In genomic region chr9:38066167-38066906, GRCh38 we compare ENCODE assay signal across 8 cellular contexts. TPM values are rescaled to one million over a fixed set of nuclear protein-coding genes. Genes with fewer than 3 reads are reported as not detected.
DNase-seq lines count a peak whose midpoint lies in the region; ATAC-seq, FAIRE-seq and TF ChIP-seq lines count a peak whose summit lies in the region.

No MANE protein-coding gene starts in this region.

- POLR2A ChIA-PET in K562 (lab: Yijun Ruan, JAX) = interaction anchor here (0.6 to 2.4 kb wide), 9 partner anchors 12 to 266 kb away, joined by 3 to 7 read pairs (median 3); no protein-coding TSS in a partner anchor

- TF ChIP-seq CTCF in K562 (IDR thresholded peaks at IDR 0.05 in 2 of 3, conservative IDR thresholded peaks at IDR 0.05 in 1 of 3; ENCODE audit: insufficient read depth in 2 of 3, low read depth in 1 of 3, low read length in 3 of 3) = peak in 2 of 3 experiments; percentile 6 to 12; a peak in 1 of 6 replicates
- no peak for TF ChIP-seq CTCF in lung (IDR thresholded peaks at IDR 0.05; ENCODE audit: control extremely low read depth, extremely low read depth)
- TF ChIP-seq CTCF in GM10266 (IDR thresholded peaks at IDR 0.05; ENCODE audit: control insufficient read depth, insufficient read depth, low read depth, missing control alignments) = no peak

- no peak overlapping the region for H3K27ac ChIP-seq in K562 (ENCODE audit: extremely low read depth, low read depth, low read length)
- H3K27ac ChIP-seq in lung (ENCODE audit: low read depth in 1 of 2, low read length in 1 of 2) = peak overlapping the region; percentile 95 to 96

- TF ChIP-seq EP300 in K562 (IDR thresholded peaks at IDR 0.05; ENCODE audit: low read length) = no peak

- H3K9me3 ChIP-seq in HAP-1 (no peaks in the 10 kb centered on the region), K562 (replicated peaks; ENCODE audit: control insufficient read depth, insufficient read depth, low read depth, low read length) (no peaks in the 10 kb centered on the region), lung (ENCODE audit: control insufficient read depth in 2 of 2, insufficient read depth in 1 of 2, low read length in 1 of 2) (no peaks in the 10 kb centered on the region)

- H3K9me1 ChIP-seq in K562 (ENCODE audit: control insufficient read depth, insufficient read depth, low read length) = peaks cover 8% of the 10 kb centered on the region

- CTCF ChIA-PET in K562 (lab: Yijun Ruan, JAX; ENCODE audit: low intra/inter-chr PET ratio) = interaction anchor here (1.0 to 1.3 kb wide), 2 partner anchors 153 to 296 kb away, joined by 3 to 4 read pairs; no protein-coding TSS in a partner anchor

- DNase-seq in A172 (ENCODE audit: low spot score) (peak; percentile 18), HAP-1 (ENCODE audit: low spot score in 2 of 2) (no peak), K562 (ENCODE audit: extremely low read depth in 1 of 4, low spot score in 3 of 4) (no peak), lung (ENCODE audit: low spot score) (no peak), NCI-H1694 treated with DMSO at 0.1 percent for 48 hours (lab: John Stamatoyannopoulos, UW) (no peak), GM10266 (ENCODE audit: extremely low spot score) (no peak)

- TF ChIP-seq POLR2A in K562 (conservative IDR thresholded peaks at IDR 0.05) = no peak

- no TSS peak for BruUV-seq in K562 (replicated peaks; lab: Mats Ljungman, UMichigan)

- WGBS in K562 (ENCODE audit: insufficient coverage, low coverage, missing lambda C conversion rate) = 81% methylated on average over 6 of the region's 7 CpGs
- WGBS in lung, 2 donors = 56 to 73% methylated on average over 7 of the region's 7 CpGs

- H3K4me3 ChIP-seq in HAP-1 (peak overlapping the region; percentile 83), K562 (peak overlapping the region; percentile 90; the same call in 1 of the 2 replicates), lung (peak overlapping the region; percentile 83)

- intact Hi-C loops in K562 (cut with micrococcal nuclease) = loop anchor here (2.0 to 10.0 kb wide), 5 partner anchors 28 to 322 kb away; partner anchors contain the start of gene EXOSC3

- H3K27me3 ChIP-seq in HAP-1 (ENCODE audit: low read depth) = no peaks in the 10 kb centered on the region
- H3K27me3 ChIP-seq in K562 (ENCODE audit: control insufficient read depth in 2 of 2, insufficient read depth in 2 of 2, low read length in 2 of 2) = no peaks in the 10 kb centered on the region; a peak in 1 of 5 replicates
- H3K27me3 ChIP-seq in lung (ENCODE audit: control insufficient read depth, insufficient read depth) = no peaks in the 10 kb centered on the region

- no peak overlapping the region for H2AFZ ChIP-seq in K562 (ENCODE audit: low read depth, low read length)

- peaks cover 27% of the 10 kb centered on the region for H3K4me1 ChIP-seq in HAP-1
- H3K4me1 ChIP-seq in K562 (replicated peaks in 1 of 2; ENCODE audit: control insufficient read depth in 2 of 2, insufficient read depth in 2 of 2, low read length in 2 of 2) = peaks cover 61 to 62% of the 10 kb centered on the region in 2 experiments
- H3K4me1 ChIP-seq in lung (ENCODE audit: control insufficient read depth in 2 of 2, insufficient read depth in 2 of 2, low read length in 2 of 2) = peaks cover 17 to 19% of the 10 kb centered on the region in 2 donors

- no peak for TF ChIP-seq RAD21 in K562 (CRISPR knock-in tag; conservative IDR thresholded peaks at IDR 0.05 in 1 of 2, IDR thresholded peaks at IDR 0.05 in 1 of 2)

- in situ Hi-C loops in HAP-1 (cut with MboI; ENCODE audit: low sequenced_read_pairs) (no loop called here), K562 (cut with MboI) (no loop called here)

- no peak for FAIRE-seq in K562 (lab: Jason Lieb, UNC)

- H3K36me3 ChIP-seq in HAP-1 (replicated peaks) (no peaks in the 10 kb centered on the region; the same call in 1 of the 2 replicates), K562 (ENCODE audit: control insufficient read depth, insufficient read depth, low read length) (peaks cover 12% of the 10 kb centered on the region; the same call in 2 of the 3 replicates), lung (ENCODE audit: control insufficient read depth in 2 of 2, insufficient read depth in 2 of 2, low read length in 2 of 2) (no peaks in the 10 kb centered on the region)

- peak overlapping the region; percentile 83 for H3K4me2 ChIP-seq in K562 (ENCODE audit: insufficient read depth, low read length)

- peaks cover 71% of the 10 kb centered on the region for H3K79me2 ChIP-seq in K562 (ENCODE audit: control insufficient read depth, insufficient read depth, low read length)

- ATAC-seq in K562 (no peak), lung (ENCODE audit: insufficient read depth, low FRiP score) (no peak), GM19035 (IDR thresholded peaks at IDR 0.05; ENCODE audit: unreplicated experiment) (no peak), GM18502 (IDR thresholded peaks at IDR 0.05; ENCODE audit: poor library complexity, unreplicated experiment) (no peak)

- H3K9ac ChIP-seq in K562 (ENCODE audit: insufficient read depth in 1 of 2, low read depth in 2 of 2, low read length in 2 of 2) = peak overlapping the region in 1 of 2 experiments; percentile 18; a peak in 1 of 4 replicates

- H4K20me1 ChIP-seq in K562 (replicated peaks; ENCODE audit: control insufficient read depth, insufficient read depth, low read length) = peaks cover 58% of the 10 kb centered on the region

TF ChIP-seq in K562, 482 proteins besides CTCF, POLR2A, EP300 and RAD21:
- no peak for TF ChIP-seq ATF1 (CRISPR knock-in tag; IDR thresholded peaks at IDR 0.05)
- no peak for TF ChIP-seq ATF1 (tag; IDR thresholded peaks at IDR 0.05)
- no peak for TF ChIP-seq SNRNP70 (optimal IDR thresholded peaks at IDR 0.05; ENCODE audit: low read depth, low read length)
- peak; percentile 34 for TF ChIP-seq SAP30 (IDR thresholded peaks at IDR 0.05; ENCODE audit: borderline replicate concordance, insufficient read depth, low read depth, low read length, poor library complexity, severe bottlenecking)
- TF ChIP-seq SMC3 (conservative IDR thresholded peaks at IDR 0.05; ENCODE audit: insufficient read depth, low read depth, low read length) = 0 out of 2 replicates have a peak, but pooled peaks have one; percentile 7
- TF ChIP-seq ZNF431 (CRISPR knock-in tag; IDR thresholded peaks at IDR 0.05) = 0 out of 2 replicates have a peak, but pooled peaks have one; percentile 23
- TF ChIP-seq PURB (CRISPR knock-in tag; IDR thresholded peaks at IDR 0.05; ENCODE audit: low read depth) = no peak
TF ChIP-seq in K562: peak in this region for 3.

RNA-seq across cellular contexts. Expression of gene SHB, which starts 2.7 kb away (rescaled TPM):
- 15.1 and 19.8 TPM in 2 replicates for total RNA-seq in A172 (2014; rRNA removed; shearing (Covaris generic))
- 6.5 and 13.7 TPM in 2 replicates for total RNA-seq in K562 (2011; cell fraction: chromatin; rRNA removed; ENCODE audit: low replicate concordance)
- 10.4 and 10.7 TPM in 2 replicates for total RNA-seq in K562 (2011; cell fraction: nucleolus; rRNA removed)
- total RNA-seq in K562 (2011; cell fraction: nucleoplasm; rRNA removed) = 6.3 and 8.7 TPM in 2 replicates
- total RNA-seq in K562 (2014; rRNA removed) = 11.7 and 12.8 TPM in 2 replicates
- total RNA-seq in K562 (2014; rRNA removed; fragmentation: Illumina TruSeq; extraction: Trizol) = 3.8 and 4.0 TPM in 2 replicates
- 5.1 and 5.3 TPM in 2 replicates for total RNA-seq in K562 (2015; rRNA removed; fragmentation: Illumina TruSeq; extraction: Trizol)
- 15.4 and 16.0 TPM in 2 replicates for total RNA-seq in K562 (2021)
- polyA plus RNA-seq in K562 (2011; rRNA removed) = 3.4 and 5.1 TPM in 2 replicates
- 4.1 and 8.5 TPM in 2 replicates for polyA plus RNA-seq in K562 (2011; cell fraction: cytosol; rRNA removed)
- 4.9 and 8.5 TPM in 2 replicates for polyA plus RNA-seq in K562 (2011; cell fraction: nucleus; rRNA removed)
- polyA plus RNA-seq in K562 (2012) = 8.2 and 8.9 TPM in 2 replicates
- polyA plus RNA-seq in K562 (2014; fragmentation: Illumina TruSeq; extraction: Trizol) = 9.6 TPM in 2 replicates
- polyA plus RNA-seq in K562 (2014; fragmentation: Nextera tagmentation; extraction: Ambion mirVana) = 1 to 10 TPM in 1 of 2 experiments, under 1 TPM in 1; 0.78 to 1.0 TPM
- polyA plus RNA-seq in K562 (2014; rRNA removed) = 6.0 and 7.5 TPM in 2 replicates
- 4.6 and 5.7 TPM in 2 replicates for polyA minus RNA-seq in K562 (2011; rRNA and poly(A)+ RNA removed)
- polyA minus RNA-seq in K562 (2011; cell fraction: cytosol; rRNA and poly(A)+ RNA removed) = 7.4 and 12.6 TPM in 2 replicates
- polyA minus RNA-seq in K562 (2011; cell fraction: nucleus; rRNA and poly(A)+ RNA removed) = 6.3 and 6.4 TPM in 2 replicates
- 10 to 100 TPM; 14.8 to 32.3 TPM for total RNA-seq in lung
- polyA plus RNA-seq in lung = 10 to 100 TPM; 10.8 to 13.9 TPM

Comparison
In these comparisons a context has a peak if more than half of its experiments do, and no peak if none do; other contexts are left out.
1. CTCF ChIP-seq: peak in K562 (2 of 3); none in lung (single experiment) and GM10266 (single experiment).
2. Peak in every context shown above with its lines, with median percentiles within 50 percentile points of each other: H3K4me3 ChIP-seq.